In the genomic region with DNA sequence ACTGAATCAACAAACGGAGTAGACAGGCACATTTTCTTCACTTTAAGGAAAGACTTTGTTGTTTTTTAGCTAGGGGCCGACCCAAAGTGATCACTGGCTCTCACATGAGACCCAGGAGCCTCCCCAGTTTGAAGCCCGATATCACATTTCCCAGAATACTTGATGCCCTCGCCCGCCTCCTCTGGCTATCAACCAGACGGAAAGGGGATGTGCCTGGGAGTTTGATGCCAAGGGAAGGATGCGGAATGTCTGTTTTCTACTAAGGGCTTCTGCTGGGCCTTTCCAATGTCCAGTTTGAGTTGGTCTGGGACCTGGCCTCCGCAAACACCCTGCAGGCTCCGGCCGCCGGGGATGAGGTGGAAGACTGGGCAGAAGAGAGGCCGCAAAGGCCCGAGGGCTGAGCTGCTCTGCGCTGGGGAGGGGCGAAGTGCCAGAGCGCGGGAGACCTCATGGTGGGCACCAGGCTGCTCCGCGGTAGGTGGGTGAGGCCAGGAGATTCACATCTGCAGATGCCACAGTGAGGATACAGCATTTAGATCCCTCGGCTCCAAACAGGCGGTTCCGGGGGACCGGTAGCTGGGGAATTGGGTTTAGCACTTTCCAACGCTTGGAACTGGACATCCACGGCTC, we compare ENCODE assay signal across 8 cellular contexts. TPM values are rescaled to one million over a fixed set of nuclear protein-coding genes. Genes with fewer than 3 reads are reported as not detected.
DNase-seq lines count a peak whose midpoint lies in the region; ATAC-seq and TF ChIP-seq lines count a peak whose summit lies in the region.

No MANE protein-coding gene starts in this region.

- peak overlapping the region; percentile 87 to 98 (median 92) for H3K4me2 ChIP-seq in BLaER1 treated with 17β-estradiol and CSF1 and Interleukin-3, amounts not matched to agents 10 nM and 100 nM
- H3K4me2 ChIP-seq in skeletal muscle satellite cell (ENCODE audit: low read length) = peak overlapping the region; percentile 78

- no peaks in the 10 kb centered on the region for H3K27me3 ChIP-seq in BLaER1 treated with 17β-estradiol and CSF1 and Interleukin-3, amounts not matched to agents 10 nM and 100 nM
- no peaks in the 10 kb centered on the region for H3K27me3 ChIP-seq in heart right ventricle
- H3K27me3 ChIP-seq in skeletal muscle satellite cell (ENCODE audit: control insufficient read depth, insufficient read depth, low read length) = no peaks in the 10 kb centered on the region

- no peak for TF ChIP-seq POLR2A in erythroblast (IDR thresholded peaks at IDR 0.05; ENCODE audit: low read length)

- 23 to 26% methylated on average over 25 of the region's 25 CpGs for WGBS in heart right ventricle, 2 donors

- H3K9ac ChIP-seq in BLaER1 treated with 17β-estradiol and CSF1 and Interleukin-3, amounts not matched to agents 10 nM and 100 nM = peak overlapping the region in 7 of 11 experiments; percentile 23 to 80 (median 76); a peak in 9 of 22 replicates
- no peak overlapping the region for H3K9ac ChIP-seq in skeletal muscle satellite cell (ENCODE audit: low read depth, low read length)

- no peaks in the 10 kb centered on the region for H3K9me3 ChIP-seq in BLaER1 treated with 17β-estradiol and CSF1 and Interleukin-3, amounts not matched to agents 10 nM and 100 nM (replicated peaks in 1 of 11)
- H3K9me3 ChIP-seq in heart right ventricle (no peaks in the 10 kb centered on the region), skeletal muscle satellite cell (replicated peaks; ENCODE audit: low read length) (no peaks in the 10 kb centered on the region)

- intact Hi-C loops in activated B cell treated with CpG ODN at 0.5 μM for 24 hours (cut with micrococcal nuclease) = loop anchor here (1.0 kb wide), 3 partner anchors 11 to 50 kb away; a partner anchor contains a TSS
- intact Hi-C loops in heart right ventricle (cut with DNase I) = no loop called here

- CTCF ChIA-PET in activated B cell treated with CpG ODN at 0.5 μM for 24 hours (lab: Charles Lee) = no interaction called here

- in situ Hi-C loops in GM13976 (cut with MboI; ENCODE audit: low sequenced_read_pairs, unreplicated experiment) = no loop called here

- ATAC-seq in HG02571 (IDR thresholded peaks at IDR 0.05; ENCODE audit: unreplicated experiment) (peak; percentile 16), activated B cell treated with CpG ODN at 0.5 μM for 24 hours (ENCODE audit: low read depth) (peak; percentile 5), heart right ventricle (peak; percentile 3 to 53 (median 17))

- H3K36me3 Mint-ChIP-seq in activated B cell treated with CpG ODN at 0.5 μM for 24 hours (ENCODE audit: low read depth) = no peaks in the 10 kb centered on the region

- peak overlapping the region; percentile 87 for H3K4me3 Mint-ChIP-seq in activated B cell treated with CpG ODN at 0.5 μM for 24 hours

- DNase-seq in activated B cell treated with CpG ODN at 0.5 μM for 24 hours (no peak), heart right ventricle (no peak), NAMALWA (ENCODE audit: low spot score) (no peak), GM13976 (ENCODE audit: low spot score) (no peak), erythroblast (lab: John Stamatoyannopoulos, UW) (no peak)

- H3K27ac ChIP-seq in BLaER1 treated with 17β-estradiol and CSF1 and Interleukin-3, amounts not matched to agents 10 nM and 100 nM = no peak overlapping the region
- peak overlapping the region in 1 of 10 donors; percentile 91 for H3K27ac ChIP-seq in heart right ventricle

- peak overlapping the region; percentile 56 for H3K27ac Mint-ChIP-seq in activated B cell treated with CpG ODN at 0.5 μM for 24 hours

- no peaks in the 10 kb centered on the region for H3K36me3 ChIP-seq in BLaER1 treated with 17β-estradiol and CSF1 and Interleukin-3, amounts not matched to agents 10 nM and 100 nM
- peaks cover 0 to 13% (median 0%) of the 10 kb centered on the region in 9 donors for H3K36me3 ChIP-seq in heart right ventricle
- no peaks in the 10 kb centered on the region for H3K36me3 ChIP-seq in skeletal muscle satellite cell (ENCODE audit: insufficient read depth, low read length)

- no peaks in the 10 kb centered on the region for H4K20me1 ChIP-seq in BLaER1 treated with 17β-estradiol and CSF1 and Interleukin-3, amounts not matched to agents 10 nM and 100 nM

- no peak for TF ChIP-seq CTCF in activated B cell treated with CpG ODN at 0.5 μM for 24 hours (IDR thresholded peaks at IDR 0.05)
- no peak for TF ChIP-seq CTCF in heart right ventricle (IDR thresholded peaks at IDR 0.05)
- TF ChIP-seq CTCF in GM13976 (IDR thresholded peaks at IDR 0.05; ENCODE audit: borderline replicate concordance, control extremely low read depth, extremely low read depth, insufficient read depth, missing control alignments) = no peak

- H3K27me3 Mint-ChIP-seq in activated B cell treated with CpG ODN at 0.5 μM for 24 hours = no peaks in the 10 kb centered on the region

- H3K4me3 ChIP-seq in BLaER1 treated with 17β-estradiol and CSF1 and Interleukin-3, amounts not matched to agents 10 nM and 100 nM = peak overlapping the region; percentile 69 to 90 (median 80)
- H3K4me3 ChIP-seq in heart right ventricle (peak overlapping the region in 9 of 10 donors; percentile 72 to 97 (median 86)), skeletal muscle satellite cell (ENCODE audit: low read length) (peak overlapping the region; percentile 78)

- H3K4me1 ChIP-seq in BLaER1 treated with 17β-estradiol and CSF1 and Interleukin-3, amounts not matched to agents 10 nM and 100 nM = peaks cover 0 to 14% (median 12%) of the 10 kb centered on the region in 10 experiments; a peak in 16 of 20 replicates
- H3K4me1 ChIP-seq in heart right ventricle (peaks cover 0 to 13% (median 9%) of the 10 kb centered on the region in 9 donors), skeletal muscle satellite cell (ENCODE audit: control insufficient read depth, insufficient read depth, low read length) (peaks cover 3% of the 10 kb centered on the region)

- no peaks in the 10 kb centered on the region for H3K9me3 Mint-ChIP-seq in activated B cell treated with CpG ODN at 0.5 μM for 24 hours

- peaks cover 11% of the 10 kb centered on the region for H3K4me1 Mint-ChIP-seq in activated B cell treated with CpG ODN at 0.5 μM for 24 hours

- POLR2A ChIA-PET in activated B cell treated with CpG ODN at 0.5 μM for 24 hours (lab: Charles Lee) = interaction anchor here (1.2 to 2.2 kb wide), 2 partner anchors 37 to 366 kb away, joined by 3 to 15 read pairs; a partner anchor contains a TSS

RNA-seq across cellular contexts. Expression of a gene that starts 0.5 kb away (rescaled TPM):
- total RNA-seq in activated B cell treated with CpG ODN at 0.5 μM for 24 hours (1.3 and 2.9 TPM in 2 replicates), heart right ventricle (10 to 100 TPM in 2 of 10 donors, 1 to 10 TPM in 8; 2.2 to 19.6 (median 7.0) TPM)
- polyA plus RNA-seq in heart right ventricle = 1 to 10 TPM; 2.8 to 4.2 TPM
- total RNA-seq in skeletal muscle satellite cell (2012; rRNA removed) = 0.87 and 1.0 TPM in 2 replicates

RNA-seq across cellular contexts. Expression of a gene that starts 36.4 kb away (rescaled TPM):
- total RNA-seq in activated B cell treated with CpG ODN at 0.5 μM for 24 hours = 187 and 227 TPM in 2 replicates
- total RNA-seq in heart right ventricle = 10 to 100 TPM; 28.6 to 81.7 (median 35.0) TPM
- 10 to 100 TPM; 29.5 to 41.7 TPM for polyA plus RNA-seq in heart right ventricle
- 151 and 176 TPM in 2 replicates for total RNA-seq in skeletal muscle satellite cell (2012; rRNA removed)
